8 cellular contexts compared by ENCODE assay signal in the genomic region with DNA sequence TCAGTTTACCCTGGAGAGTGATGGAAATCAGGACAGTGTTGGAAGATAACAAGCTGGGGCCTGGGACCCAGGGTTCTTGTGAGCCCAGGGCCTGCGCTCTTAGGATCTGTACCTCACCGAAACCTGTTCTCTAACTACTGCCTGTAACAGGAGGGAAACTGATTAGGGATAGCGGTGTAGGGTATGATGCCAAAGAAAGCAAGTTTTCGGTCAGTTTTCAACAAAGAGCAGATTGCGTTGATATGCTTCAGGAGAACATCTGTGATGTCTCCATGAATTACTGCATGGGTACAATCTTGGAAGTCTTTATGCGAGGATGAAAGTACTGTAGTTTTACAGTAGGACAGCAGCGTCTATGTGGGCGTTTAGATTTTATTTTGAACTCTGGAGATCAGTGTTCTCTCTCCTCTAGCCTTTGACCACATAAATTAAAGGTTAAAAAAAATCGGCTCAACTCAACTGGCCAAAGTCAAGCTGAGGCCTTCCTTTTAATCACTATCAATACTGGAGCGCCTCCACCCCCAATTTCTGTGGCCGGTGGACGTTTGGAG. TPM values are rescaled to one million over a fixed set of nuclear protein-coding genes. Genes with fewer than 3 reads are reported as not detected.
DNase-seq lines count a peak whose midpoint lies in the region; ATAC-seq and TF ChIP-seq lines count a peak whose summit lies in the region.

No MANE protein-coding gene starts in this region.

- H2AFZ ChIP-seq in mammary epithelial cell (ENCODE audit: low read depth, low read length), result no peak overlapping the region

- H3K4me2 ChIP-seq in mammary epithelial cell (ENCODE audit: insufficient read depth, low read depth, low read length), result peak overlapping the region; percentile 69

- H3K36me3 Mint-ChIP-seq in activated T-cell treated with anti-CD3 and anti-CD28 coated beads, Interleukin-2, amount 50 U/mL, for 4 hours (ENCODE audit: insufficient read depth), result peaks cover 4% of the 10 kb centered on the region
- H3K36me3 Mint-ChIP-seq in memory B cell, result peaks cover 4% of the 10 kb centered on the region

- H3K9me3 Mint-ChIP-seq in activated T-cell treated with anti-CD3 and anti-CD28 coated beads, Interleukin-2, amount 50 U/mL, for 4 hours, result no peaks in the 10 kb centered on the region
- no peaks in the 10 kb centered on the region for H3K9me3 Mint-ChIP-seq in memory B cell

- dilution Hi-C loops in mammary epithelial cell (cut with HindIII; ENCODE audit: low sequenced_read_pairs), result no loop called here

- in situ Hi-C loops in mammary epithelial cell (cut with MboI; ENCODE audit: low sequenced_read_pairs in 2 of 2) (no loop called here), transverse colon (cut with MboI; ENCODE audit: low pct_ligation_motif_present in 1 of 4, low pct_unique_long_range_greater_than_20kb in 1 of 4, low sequenced_read_pairs in 3 of 4) (loop anchor here in 1 of 4 donors (10.0 kb wide), 2 partner anchors 56 to 226 kb away; partner anchors contain the start of gene AUH)

- H3K4me3 ChIP-seq in mammary epithelial cell (replicated peaks in 1 of 3; ENCODE audit: insufficient read depth in 1 of 3, low read depth in 2 of 3, low read length in 3 of 3), result peak overlapping the region in 2 of 3 experiments; percentile 67 to 91
- peak overlapping the region; percentile 60 to 83 (median 69) for H3K4me3 ChIP-seq in transverse colon

- H3K27ac ChIP-seq in mammary epithelial cell (ENCODE audit: insufficient read depth, low read depth, low read length) (no peak overlapping the region), transverse colon (peak overlapping the region; percentile 93 to 98 (median 94))

- H3K27me3 ChIP-seq in mammary epithelial cell (ENCODE audit: insufficient read depth, low read length), result no peaks in the 10 kb centered on the region
- peaks cover 6% of the 10 kb centered on the region for H3K27me3 ChIP-seq in transverse colon

- H3K4me3 Mint-ChIP-seq in activated T-cell treated with anti-CD3 and anti-CD28 coated beads, Interleukin-2, amount 50 U/mL, for 4 hours, result peak overlapping the region; percentile 77
- H3K4me3 Mint-ChIP-seq in memory B cell, result peak overlapping the region; percentile 11

- 62% methylated on average over 12 of the region's 12 CpGs for WGBS in mammary epithelial cell (ENCODE audit: low coverage, missing lambda C conversion rate)
- WGBS in transverse colon (ENCODE audit: low coverage in 1 of 2), 2 donors, result 6 to 64% methylated on average over 4 to 12 of the region's 12 CpGs

- no peaks in the 10 kb centered on the region for H4K20me1 ChIP-seq in mammary epithelial cell (ENCODE audit: insufficient read depth, low read length)

- TF ChIP-seq CTCF in mammary epithelial cell (conservative IDR thresholded peaks at IDR 0.05 in 1 of 2, IDR thresholded peaks at IDR 0.05 in 1 of 2; ENCODE audit: extremely low read depth in 1 of 2, insufficient read depth in 1 of 2, low read depth in 1 of 2, low read length in 2 of 2), result no peak
- TF ChIP-seq CTCF in transverse colon (IDR thresholded peaks at IDR 0.05), result no peak

- H3K27ac Mint-ChIP-seq in memory B cell, result peak overlapping the region; percentile 28

- intact Hi-C loops in mammary epithelial cell (cut with micrococcal nuclease), result loop anchor here (5.0 to 10.0 kb wide), 5 partner anchors 108 to 448 kb away; no protein-coding TSS in a partner anchor
- intact Hi-C loops in transverse colon (cut with DNase I; ENCODE audit: low total_unique reads), result no loop called here

- H3K36me3 ChIP-seq in mammary epithelial cell (ENCODE audit: insufficient read depth, low read length) (no peaks in the 10 kb centered on the region), transverse colon (no peaks in the 10 kb centered on the region)

- H3K9me3 ChIP-seq in mammary epithelial cell (replicated peaks; ENCODE audit: insufficient read depth, low read length) (no peaks in the 10 kb centered on the region), transverse colon (no peaks in the 10 kb centered on the region)

- CTCF ChIA-PET in mammary epithelial cell (lab: Charles Lee; ENCODE audit: low non-redundant PET), result no interaction called here

- TF ChIP-seq EP300 in transverse colon (IDR thresholded peaks at IDR 0.05; ENCODE audit: low read depth), result no peak

- H3K27me3 Mint-ChIP-seq in activated T-cell treated with anti-CD3 and anti-CD28 coated beads, Interleukin-2, amount 50 U/mL, for 4 hours (ENCODE audit: low read depth), result peaks cover 31% of the 10 kb centered on the region
- H3K27me3 Mint-ChIP-seq in memory B cell, result peaks cover 12% of the 10 kb centered on the region

- H3K4me1 ChIP-seq in mammary epithelial cell (ENCODE audit: insufficient read depth, low read length) (peaks cover 43% of the 10 kb centered on the region), transverse colon (peaks cover 12 to 58% (median 44%) of the 10 kb centered on the region in 4 donors)

- H3K9ac ChIP-seq in mammary epithelial cell (ENCODE audit: insufficient read depth, low read length), result no peak overlapping the region

- no peak for DNase-seq in activated T-cell treated with anti-CD3 and anti-CD28 coated beads, Interleukin-2, amount 50 U/mL, for 4 hours
- no peak for DNase-seq in activated T-cell treated with anti-CD3 and anti-CD28 coated beads for 4 hours
- DNase-seq in mammary epithelial cell, result no peak
- DNase-seq in memory B cell (ENCODE audit: low spot score in 2 of 2), result no peak
- DNase-seq in transverse colon, result no peak
- DNase-seq in activated effector memory CD4-positive, alpha-beta T cell treated with anti-CD3 and anti-CD28 coated beads, Interleukin-2, amount 50 U/mL, for 16 hours, result no peak
- no peak for DNase-seq in GM19240 (ENCODE audit: insufficient read length, low spot score)
- no peak for DNase-seq in COLO668 (lab: John Stamatoyannopoulos, UW; ENCODE audit: unreplicated experiment)

- no TSS peak for BruUV-seq in mammary epithelial cell (replicated peaks; lab: Mats Ljungman, UMichigan)

- H3K4me1 Mint-ChIP-seq in activated T-cell treated with anti-CD3 and anti-CD28 coated beads, Interleukin-2, amount 50 U/mL, for 4 hours (ENCODE audit: low read depth), result peaks cover 63% of the 10 kb centered on the region
- peaks cover 31% of the 10 kb centered on the region for H3K4me1 Mint-ChIP-seq in memory B cell

- no peak for ATAC-seq in activated T-cell treated with anti-CD3 and anti-CD28 coated beads, Interleukin-2, amount 50 U/mL, for 4 hours
- no peak for ATAC-seq in memory B cell (ENCODE audit: low read depth)

- TF ChIP-seq POLR2A in transverse colon (IDR thresholded peaks at IDR 0.05), result no peak

- peaks cover 62% of the 10 kb centered on the region for H3K79me2 ChIP-seq in mammary epithelial cell (ENCODE audit: insufficient read depth, low read length)

RNA-seq across cellular contexts. Expression of gene NFIL3, which starts 3.1 kb away (rescaled TPM):
- total RNA-seq in activated T-cell treated with anti-CD3 and anti-CD28 coated beads, Interleukin-2, amount 50 U/mL, for 4 hours, result 10 to 100 TPM; 47.8 to 64.3 (median 61.2) TPM
- 10 to 100 TPM; 12.3 to 18.0 TPM for total RNA-seq in mammary epithelial cell
- 5.9 TPM for polyA plus RNA-seq in mammary epithelial cell
- polyA minus RNA-seq in mammary epithelial cell, result 10.1 TPM
- total RNA-seq in transverse colon, result 10 to 100 TPM; 15.8 to 26.4 (median 22.2) TPM

RNA-seq across cellular contexts. Expression of gene AUH, which starts 58.8 kb away (rescaled TPM):
- 10 to 100 TPM; 23.6 to 24.6 (median 23.8) TPM for total RNA-seq in activated T-cell treated with anti-CD3 and anti-CD28 coated beads, Interleukin-2, amount 50 U/mL, for 4 hours
- total RNA-seq in mammary epithelial cell (10 to 100 TPM; 10.9 to 11.5 TPM), transverse colon (100 to 1,000 TPM in 2 of 4 donors, 10 to 100 TPM in 2; 55.0 to 136 (median 83.8) TPM)
- polyA plus RNA-seq in mammary epithelial cell, result 3.4 TPM
- polyA minus RNA-seq in mammary epithelial cell, result not detected
